In genomic region chr7:23272275-23272674, GRCh38 we compare ENCODE assay signal across 1 cellular context.
TF ChIP-seq lines count a peak whose summit lies in the region.

No MANE protein-coding gene starts in this region.

TF ChIP-seq in HEK293, 187 proteins besides CTCF, POLR2A, EP300 and RAD21 (continued from another document):
- TF ChIP-seq, protein P1, sequence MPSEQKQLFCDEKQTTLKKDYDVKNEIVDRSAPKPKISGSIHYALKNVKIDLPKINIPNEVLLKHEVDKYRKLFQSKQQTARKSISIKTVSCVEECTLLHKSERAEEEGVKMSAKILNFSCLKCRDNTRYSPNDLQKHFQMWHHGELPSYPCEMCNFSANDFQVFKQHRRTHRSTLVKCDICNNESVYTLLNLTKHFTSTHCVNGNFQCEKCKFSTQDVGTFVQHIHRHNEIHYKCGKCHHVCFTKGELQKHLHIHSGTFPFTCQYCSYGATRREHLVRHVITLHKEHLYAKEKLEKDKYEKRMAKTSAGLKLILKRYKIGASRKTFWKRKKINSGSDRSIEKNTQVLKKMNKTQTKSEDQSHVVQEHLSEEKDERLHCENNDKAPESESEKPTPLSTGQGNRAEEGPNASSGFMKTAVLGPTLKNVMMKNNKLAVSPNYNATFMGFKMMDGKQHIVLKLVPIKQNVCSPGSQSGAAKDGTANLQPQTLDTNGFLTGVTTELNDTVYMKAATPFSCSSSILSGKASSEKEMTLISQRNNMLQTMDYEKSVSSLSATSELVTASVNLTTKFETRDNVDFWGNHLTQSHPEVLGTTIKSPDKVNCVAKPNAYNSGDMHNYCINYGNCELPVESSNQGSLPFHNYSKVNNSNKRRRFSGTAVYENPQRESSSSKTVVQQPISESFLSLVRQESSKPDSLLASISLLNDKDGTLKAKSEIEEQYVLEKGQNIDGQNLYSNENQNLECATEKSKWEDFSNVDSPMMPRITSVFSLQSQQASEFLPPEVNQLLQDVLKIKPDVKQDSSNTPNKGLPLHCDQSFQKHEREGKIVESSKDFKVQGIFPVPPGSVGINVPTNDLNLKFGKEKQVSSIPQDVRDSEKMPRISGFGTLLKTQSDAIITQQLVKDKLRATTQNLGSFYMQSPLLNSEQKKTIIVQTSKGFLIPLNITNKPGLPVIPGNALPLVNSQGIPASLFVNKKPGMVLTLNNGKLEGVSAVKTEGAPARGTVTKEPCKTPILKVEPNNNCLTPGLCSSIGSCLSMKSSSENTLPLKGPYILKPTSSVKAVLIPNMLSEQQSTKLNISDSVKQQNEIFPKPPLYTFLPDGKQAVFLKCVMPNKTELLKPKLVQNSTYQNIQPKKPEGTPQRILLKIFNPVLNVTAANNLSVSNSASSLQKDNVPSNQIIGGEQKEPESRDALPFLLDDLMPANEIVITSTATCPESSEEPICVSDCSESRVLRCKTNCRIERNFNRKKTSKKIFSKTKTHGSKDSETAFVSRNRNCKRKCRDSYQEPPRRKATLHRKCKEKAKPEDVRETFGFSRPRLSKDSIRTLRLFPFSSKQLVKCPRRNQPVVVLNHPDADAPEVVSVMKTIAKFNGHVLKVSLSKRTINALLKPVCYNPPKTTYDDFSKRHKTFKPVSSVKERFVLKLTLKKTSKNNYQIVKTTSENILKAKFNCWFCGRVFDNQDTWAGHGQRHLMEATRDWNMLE (tag by site-specific recombination; conservative IDR thresholded peaks at IDR 0.05; ENCODE audit: low read depth): no peak
- TF ChIP-seq, protein P2, sequence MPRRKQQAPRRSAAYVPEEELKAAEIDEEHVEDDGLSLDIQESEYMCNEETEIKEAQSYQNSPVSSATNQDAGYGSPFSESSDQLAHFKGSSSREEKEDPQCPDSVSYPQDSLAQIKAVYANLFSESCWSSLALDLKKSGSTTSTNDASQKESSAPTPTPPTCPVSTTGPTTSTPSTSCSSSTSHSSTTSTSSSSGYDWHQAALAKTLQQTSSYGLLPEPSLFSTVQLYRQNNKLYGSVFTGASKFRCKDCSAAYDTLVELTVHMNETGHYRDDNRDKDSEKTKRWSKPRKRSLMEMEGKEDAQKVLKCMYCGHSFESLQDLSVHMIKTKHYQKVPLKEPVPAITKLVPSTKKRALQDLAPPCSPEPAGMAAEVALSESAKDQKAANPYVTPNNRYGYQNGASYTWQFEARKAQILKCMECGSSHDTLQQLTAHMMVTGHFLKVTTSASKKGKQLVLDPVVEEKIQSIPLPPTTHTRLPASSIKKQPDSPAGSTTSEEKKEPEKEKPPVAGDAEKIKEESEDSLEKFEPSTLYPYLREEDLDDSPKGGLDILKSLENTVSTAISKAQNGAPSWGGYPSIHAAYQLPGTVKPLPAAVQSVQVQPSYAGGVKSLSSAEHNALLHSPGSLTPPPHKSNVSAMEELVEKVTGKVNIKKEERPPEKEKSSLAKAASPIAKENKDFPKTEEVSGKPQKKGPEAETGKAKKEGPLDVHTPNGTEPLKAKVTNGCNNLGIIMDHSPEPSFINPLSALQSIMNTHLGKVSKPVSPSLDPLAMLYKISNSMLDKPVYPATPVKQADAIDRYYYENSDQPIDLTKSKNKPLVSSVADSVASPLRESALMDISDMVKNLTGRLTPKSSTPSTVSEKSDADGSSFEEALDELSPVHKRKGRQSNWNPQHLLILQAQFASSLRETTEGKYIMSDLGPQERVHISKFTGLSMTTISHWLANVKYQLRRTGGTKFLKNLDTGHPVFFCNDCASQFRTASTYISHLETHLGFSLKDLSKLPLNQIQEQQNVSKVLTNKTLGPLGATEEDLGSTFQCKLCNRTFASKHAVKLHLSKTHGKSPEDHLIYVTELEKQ (tag by site-specific recombination; IDR thresholded peaks at IDR 0.05; ENCODE audit: borderline replicate concordance): no peak
- TF ChIP-seq ZSCAN30 (tag by site-specific recombination; IDR thresholded peaks at IDR 0.05): no peak
